ENCODE assay signal across 8 cellular contexts in genomic region chr13:27960362-27961226, GRCh38. TPM values are rescaled to one million over a fixed set of nuclear protein-coding genes. Genes with fewer than 3 reads are reported as not detected.
DNase-seq lines count a peak whose midpoint lies in the region; ATAC-seq and TF ChIP-seq lines count a peak whose summit lies in the region.

No MANE protein-coding gene starts in this region.

- no peaks in the 10 kb centered on the region for H3K9me3 ChIP-seq in MG63
- H3K9me3 ChIP-seq in cardiac muscle cell (ENCODE audit: low read depth): no peaks in the 10 kb centered on the region

- peak overlapping the region; percentile 43 for H3K9ac ChIP-seq in rectal smooth muscle tissue (ENCODE audit: low read length)

- H3K36me3 ChIP-seq in MG63: no peaks in the 10 kb centered on the region
- no peaks in the 10 kb centered on the region for H3K36me3 ChIP-seq in cardiac muscle cell
- no peaks in the 10 kb centered on the region for H3K36me3 ChIP-seq in rectal smooth muscle tissue (ENCODE audit: control insufficient read depth, insufficient read depth, low read length)

- H3K27me3 Mint-ChIP-seq in activated CD4-positive, alpha-beta T cell treated with anti-CD3 and anti-CD28 coated beads, Interleukin-2, amount 10 ng/mL, durations not matched to agents 24 days and 14 days: peaks cover 80% of the 10 kb centered on the region
- H3K27me3 Mint-ChIP-seq in activated CD8-positive, alpha-beta T cell treated with anti-CD3 and anti-CD28 coated beads for 36 hours: peaks cover 67% of the 10 kb centered on the region

- TF ChIP-seq CTCF in activated CD8-positive, alpha-beta T cell treated with anti-CD3 and anti-CD28 coated beads for 36 hours (IDR thresholded peaks at IDR 0.05): peak; percentile 54
- TF ChIP-seq CTCF in cardiac muscle cell (IDR thresholded peaks at IDR 0.05; ENCODE audit: low read depth, low read length): peak; percentile 45

- DNase-seq in activated CD4-positive, alpha-beta T cell treated with anti-CD3 and anti-CD28 coated beads, Interleukin-2, amount 10 ng/mL, durations not matched to agents 24 days and 14 days: peak; percentile 79
- no peak for DNase-seq in activated CD4-positive, alpha-beta T cell treated with anti-CD3 and anti-CD28 coated beads for 4 hours
- DNase-seq in MG63: peak; percentile 38
- peak; percentile 62 for DNase-seq in activated CD8-positive, alpha-beta T cell treated with anti-CD3 and anti-CD28 coated beads for 36 hours
- peak; percentile 41 to 50 for DNase-seq in cardiac muscle cell (ENCODE audit: low read depth in 1 of 2, low spot score in 1 of 2)

- ATAC-seq in activated CD8-positive, alpha-beta T cell treated with anti-CD3 and anti-CD28 coated beads for 36 hours: peak; percentile 69
- ATAC-seq in GM21737 (IDR thresholded peaks at IDR 0.05; ENCODE audit: unreplicated experiment) (no peak), HG03432 (IDR thresholded peaks at IDR 0.05; ENCODE audit: unreplicated experiment) (no peak)

- H3K4me1 ChIP-seq in cardiac muscle cell (ENCODE audit: low read depth): peaks cover 2% of the 10 kb centered on the region
- H3K4me1 ChIP-seq in rectal smooth muscle tissue (ENCODE audit: control insufficient read depth, insufficient read depth, low read length): no peaks in the 10 kb centered on the region

- no peak overlapping the region for H3K27ac ChIP-seq in cardiac muscle cell
- H3K27ac ChIP-seq in rectal smooth muscle tissue (ENCODE audit: low read depth, low read length): no peak overlapping the region

- no peaks in the 10 kb centered on the region for H3K36me3 Mint-ChIP-seq in activated CD4-positive, alpha-beta T cell treated with anti-CD3 and anti-CD28 coated beads, Interleukin-2, amount 10 ng/mL, durations not matched to agents 24 days and 14 days (ENCODE audit: low read depth)
- no peaks in the 10 kb centered on the region for H3K36me3 Mint-ChIP-seq in activated CD8-positive, alpha-beta T cell treated with anti-CD3 and anti-CD28 coated beads for 36 hours (ENCODE audit: low read depth)

- peak overlapping the region; percentile 67 for H3K4me3 Mint-ChIP-seq in activated CD4-positive, alpha-beta T cell treated with anti-CD3 and anti-CD28 coated beads, Interleukin-2, amount 10 ng/mL, durations not matched to agents 24 days and 14 days
- peak overlapping the region; percentile 26 for H3K4me3 Mint-ChIP-seq in activated CD8-positive, alpha-beta T cell treated with anti-CD3 and anti-CD28 coated beads for 36 hours

- POLR2A ChIA-PET in activated CD8-positive, alpha-beta T cell treated with anti-CD3 and anti-CD28 coated beads for 36 hours (lab: Charles Lee): interaction anchor here (1.3 kb wide), 1 partner anchor 40 kb away, joined by 5 read pairs; the partner anchor contains the start of gene PDX1

- no peaks in the 10 kb centered on the region for H3K9me3 Mint-ChIP-seq in activated CD4-positive, alpha-beta T cell treated with anti-CD3 and anti-CD28 coated beads, Interleukin-2, amount 10 ng/mL, durations not matched to agents 24 days and 14 days
- H3K9me3 Mint-ChIP-seq in activated CD8-positive, alpha-beta T cell treated with anti-CD3 and anti-CD28 coated beads for 36 hours: no peaks in the 10 kb centered on the region

- H3K4me3 ChIP-seq in MG63 (peak overlapping the region; percentile 26), cardiac muscle cell (peak overlapping the region; percentile 28), rectal smooth muscle tissue (ENCODE audit: low read length) (peak overlapping the region; percentile 53)

- no peak overlapping the region for H3K27ac Mint-ChIP-seq in activated CD4-positive, alpha-beta T cell treated with anti-CD3 and anti-CD28 coated beads, Interleukin-2, amount 10 ng/mL, durations not matched to agents 24 days and 14 days
- H3K27ac Mint-ChIP-seq in activated CD8-positive, alpha-beta T cell treated with anti-CD3 and anti-CD28 coated beads for 36 hours: no peak overlapping the region

- H3K4me1 Mint-ChIP-seq in activated CD4-positive, alpha-beta T cell treated with anti-CD3 and anti-CD28 coated beads, Interleukin-2, amount 10 ng/mL, durations not matched to agents 24 days and 14 days: peaks cover 3% of the 10 kb centered on the region
- H3K4me1 Mint-ChIP-seq in activated CD8-positive, alpha-beta T cell treated with anti-CD3 and anti-CD28 coated beads for 36 hours (ENCODE audit: low read depth): peaks cover 3% of the 10 kb centered on the region

- intact Hi-C loops in activated CD4-positive, alpha-beta T cell treated with anti-CD3 and anti-CD28 coated beads, Interleukin-2, amount 10 ng/mL, durations not matched to agents 24 days and 14 days (cut with micrococcal nuclease): no loop called here
- intact Hi-C loops in activated CD8-positive, alpha-beta T cell treated with anti-CD3 and anti-CD28 coated beads for 36 hours (cut with micrococcal nuclease): no loop called here

- no peaks in the 10 kb centered on the region; the same call in 1 of the 2 replicates for H3K27me3 ChIP-seq in MG63
- H3K27me3 ChIP-seq in cardiac muscle cell: peaks cover 100% of the 10 kb centered on the region
- peaks cover 18% of the 10 kb centered on the region for H3K27me3 ChIP-seq in rectal smooth muscle tissue (ENCODE audit: control insufficient read depth, insufficient read depth, low read length)

- CTCF ChIA-PET in activated CD8-positive, alpha-beta T cell treated with anti-CD3 and anti-CD28 coated beads for 36 hours (lab: Charles Lee): interaction anchor here (1.0 to 3.5 kb wide), 4 partner anchors 14 to 134 kb away, joined by 4 to 11 read pairs (median 7); no protein-coding TSS in a partner anchor

RNA-seq across cellular contexts. Expression of gene CDX2, which starts 8.5 kb away (rescaled TPM):
- not detected in 2 replicates for total RNA-seq in activated CD4-positive, alpha-beta T cell treated with anti-CD3 and anti-CD28 coated beads, Interleukin-2, amount 10 ng/mL, durations not matched to agents 24 days and 14 days
- 0.07 TPM in 1 of 2 replicates, not detected in the other for total RNA-seq in MG63 (2014; rRNA removed; shearing (Covaris generic); ENCODE audit: low replicate concordance)
- not detected for total RNA-seq in activated CD8-positive, alpha-beta T cell treated with anti-CD3 and anti-CD28 coated beads for 36 hours
- not detected in 2 replicates for total RNA-seq in cardiac muscle cell
- not detected in 2 replicates for polyA plus RNA-seq in cardiac muscle cell

RNA-seq across cellular contexts. Expression of gene URAD, which starts 27.9 kb away (rescaled TPM):
- not detected in 2 replicates for total RNA-seq in activated CD4-positive, alpha-beta T cell treated with anti-CD3 and anti-CD28 coated beads, Interleukin-2, amount 10 ng/mL, durations not matched to agents 24 days and 14 days
- total RNA-seq in MG63 (2014; rRNA removed; shearing (Covaris generic); ENCODE audit: low replicate concordance): not detected in 2 replicates
- total RNA-seq in activated CD8-positive, alpha-beta T cell treated with anti-CD3 and anti-CD28 coated beads for 36 hours: not detected
- not detected in 2 replicates for total RNA-seq in cardiac muscle cell
- not detected in 2 replicates for polyA plus RNA-seq in cardiac muscle cell

RNA-seq across cellular contexts. Expression of gene PDX1, which starts 40.8 kb away (rescaled TPM):
- not detected in 2 replicates for total RNA-seq in activated CD4-positive, alpha-beta T cell treated with anti-CD3 and anti-CD28 coated beads, Interleukin-2, amount 10 ng/mL, durations not matched to agents 24 days and 14 days
- total RNA-seq in MG63 (2014; rRNA removed; shearing (Covaris generic); ENCODE audit: low replicate concordance): not detected in 2 replicates
- not detected for total RNA-seq in activated CD8-positive, alpha-beta T cell treated with anti-CD3 and anti-CD28 coated beads for 36 hours
- total RNA-seq in cardiac muscle cell: not detected in 2 replicates
- not detected in 2 replicates for polyA plus RNA-seq in cardiac muscle cell

Comparison
In these comparisons a context has a peak if more than half of its experiments do, and no peak if none do; other contexts are left out.
1. DNase-seq: peak in activated CD4-positive, alpha-beta T cell treated with anti-CD3 and anti-CD28 coated beads, Interleukin-2, amount 10 ng/mL, durations not matched to agents 24 days and 14 days (single experiment), MG63 (single experiment), activated CD8-positive, alpha-beta T cell treated with anti-CD3 and anti-CD28 coated beads for 36 hours (single experiment) and cardiac muscle cell (2 of 2); none in activated CD4-positive, alpha-beta T cell treated with anti-CD3 and anti-CD28 coated beads for 4 hours (0 of 2).
2. Peak in every context shown above with its lines, with median percentiles within 50 percentile points of each other: H3K4me3 ChIP-seq.